ENCODE assay signal across 19 cellular contexts in the genomic region with DNA sequence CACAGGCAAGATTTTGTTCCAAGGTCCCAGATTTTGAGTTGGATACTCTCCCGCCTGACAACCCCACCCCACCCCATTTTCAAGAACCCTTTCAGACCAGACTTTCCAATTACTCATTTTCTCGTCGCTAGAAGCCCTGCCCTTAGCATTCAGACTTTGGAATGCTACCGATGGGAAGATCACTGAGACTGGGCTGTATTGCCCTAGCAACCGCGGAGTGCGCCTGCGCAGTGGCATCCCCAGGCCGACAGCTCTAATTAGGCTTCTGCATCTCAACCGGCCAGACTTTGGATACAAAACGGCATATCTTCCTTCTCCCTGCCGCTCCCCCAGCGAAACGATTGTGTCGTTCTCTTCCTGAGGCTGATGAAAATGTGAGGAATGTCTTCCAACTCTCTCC. TPM values are rescaled to one million over a fixed set of nuclear protein-coding genes. Genes with fewer than 3 reads are reported as not detected.
DNase-seq lines count a peak whose midpoint lies in the region; ATAC-seq and TF ChIP-seq lines count a peak whose summit lies in the region.
"Had no signal": no experiment of that assay in that cellular context is flagged by ENCODE, and none has a peak within 500 bp of the region (broad histone marks: within the 10 kb centered on the region; RNA-seq: fewer than 3 reads in every experiment).

No MANE protein-coding gene starts in this region.

- H3K9ac ChIP-seq in GM23248 = no peak overlapping the region

- WGBS in GM23248 (ENCODE audit: low coverage in 1 of 2, low lambda C conversion rate in 2 of 2, missing lambda C conversion rate in 2 of 2), 2 experiments = 0 to 1% methylated on average over 14 to 15 of the region's 15 CpGs
- WGBS in heart left ventricle, 4 donors = 20 to 38% (median 28%) methylated on average over 15 of the region's 15 CpGs
- 25 to 52% (median 50%) methylated on average over 15 of the region's 15 CpGs for WGBS in ovary, 3 donors

- H3K27ac ChIP-seq in GM23248 (no peak overlapping the region), heart left ventricle (no peak overlapping the region), ovary (no peak overlapping the region)
- H3K27ac ChIP-seq: skin epidermis, tibial nerve had no signal

- TF ChIP-seq EP300 in ovary (IDR thresholded peaks at IDR 0.05) = no peak

- TF ChIP-seq POLR2A in heart left ventricle (IDR thresholded peaks at IDR 0.05) (no peak), ovary (IDR thresholded peaks at IDR 0.05) (no peak)

- H3K36me3 ChIP-seq in GM23248 (ENCODE audit: low read depth) (no peaks in the 10 kb centered on the region), heart left ventricle (no peaks in the 10 kb centered on the region), ovary (no peaks in the 10 kb centered on the region)
- H3K36me3 ChIP-seq: BE2C, tibial nerve had no signal

- no peaks in the 10 kb centered on the region for H3K9me2 ChIP-seq in GM23248 (ENCODE audit: insufficient read depth)

- peak; percentile 26 to 84 (median 51) for ATAC-seq in heart left ventricle
- no peak for ATAC-seq in HG03097 (IDR thresholded peaks at IDR 0.05; ENCODE audit: low FRiP score, unreplicated experiment)
- ATAC-seq in GM21381 (IDR thresholded peaks at IDR 0.05; ENCODE audit: unreplicated experiment) = no peak
- ATAC-seq: activated CD4-positive, CD25-positive, alpha-beta regulatory T cell treated with anti-CD3 and anti-CD28 coated beads, Interleukin-2, amount 50 U/mL, for 24 hours; T-helper 17 cell had no signal

- H3K4me1 ChIP-seq in GM23248 (ENCODE audit: insufficient read depth) (no peaks in the 10 kb centered on the region), heart left ventricle (no peaks in the 10 kb centered on the region), ovary (ENCODE audit: insufficient read depth) (no peaks in the 10 kb centered on the region)
- H3K4me1 ChIP-seq: BE2C, tibial nerve had no signal

- H2AFZ ChIP-seq in GM23248 = no peak overlapping the region

- peak; percentile 10 for DNase-seq in GM23248
- peak; percentile 10 for DNase-seq in NCI-H2227 treated with DMSO at 0.1 percent for 48 hours (lab: John Stamatoyannopoulos, UW)
- peak in 3 of 5 donors; percentile 22 to 35 (median 34) for DNase-seq in heart left ventricle
- peak in 3 of 5 donors; percentile 28 to 41 (median 29) for DNase-seq in ovary
- DNase-seq in GM19240 (ENCODE audit: insufficient read length, low spot score) = no peak
- no peak for DNase-seq in AG08395 (ENCODE audit: low spot score)
- DNase-seq: BE2C; erythroblast; glutamatergic neuron; islet precursor cell; NK-92 treated with Interleukin-12 subunit alpha and Interleukin-12 subunit beta, amount 100 ng/mL, for 24 hours; T-helper 17 cell had no signal

- H3K4me2 ChIP-seq in GM23248 (ENCODE audit: unreplicated experiment) = no peak overlapping the region

- in situ Hi-C loops in GM23248 (cut with MboI) = no loop called here

- H3K27me3 ChIP-seq in GM23248 (replicated peaks; ENCODE audit: insufficient read depth) = no peaks in the 10 kb centered on the region
- H3K27me3 ChIP-seq in heart left ventricle = peaks cover 0 to 11% (median 0%) of the 10 kb centered on the region in 9 donors
- no peaks in the 10 kb centered on the region for H3K27me3 ChIP-seq in ovary
- H3K27me3 ChIP-seq: BE2C, tibial nerve had no signal

- intact Hi-C loops in heart left ventricle (cut with DNase I) (no loop called here), ovary (cut with DNase I) (no loop called here)

- no peaks in the 10 kb centered on the region for H4K20me1 ChIP-seq in GM23248 (ENCODE audit: insufficient read depth)

- no peaks in the 10 kb centered on the region for H3F3A ChIP-seq in GM23248 (ENCODE audit: insufficient read depth)

- H3K79me2 ChIP-seq in GM23248 (ENCODE audit: insufficient read depth) = no peaks in the 10 kb centered on the region

- TF ChIP-seq CTCF in heart left ventricle (IDR thresholded peaks at IDR 0.05) = no peak
- TF ChIP-seq CTCF in ovary (IDR thresholded peaks at IDR 0.05) = no peak

- no peak overlapping the region for H3K4me3 ChIP-seq in GM23248
- no peak overlapping the region for H3K4me3 ChIP-seq in heart left ventricle
- H3K4me3 ChIP-seq in ovary = no peak overlapping the region
- H3K4me3 ChIP-seq: skin epidermis, tibial nerve had no signal

- no peaks in the 10 kb centered on the region for H3K9me3 ChIP-seq in GM23248 (ENCODE audit: low read depth)
- peaks cover 0 to 4% (median 0%) of the 10 kb centered on the region in 12 donors for H3K9me3 ChIP-seq in heart left ventricle
- no peaks in the 10 kb centered on the region for H3K9me3 ChIP-seq in ovary
- H3K9me3 ChIP-seq: BE2C, tibial nerve had no signal

RNA-seq across cellular contexts. Expression of a gene that starts 3.4 kb away (rescaled TPM):
- not detected in 2 replicates for total RNA-seq in GM23248 (2014; rRNA removed; shearing (Covaris generic))
- polyA plus RNA-seq in GM23248 (2016; fragmentation: Nextera tagmentation; extraction: Ambion mirVana) (not detected in 2 replicates), heart left ventricle (under 1 TPM in 1 of 2 donors, not detected in 1; 0.06 TPM), ovary (under 1 TPM; 0.20 to 0.25 TPM)
- total RNA-seq in heart left ventricle (under 1 TPM in 2 of 9 donors, not detected in 7; 0.10 to 0.13 TPM), ovary (under 1 TPM in 3 of 7 donors, not detected in 4; 0.10 to 0.18 (median 0.18) TPM)
- total RNA-seq: activated CD8-positive, alpha-beta memory T cell treated with anti-CD3 and anti-CD28 coated beads for 36 hours; MCF 10A; T-helper 17 cell had no signal

Comparison
In these comparisons a context has a peak if more than half of its experiments do, and no peak if none do; other contexts are left out.
1. DNase-seq: peak in GM23248 (single experiment), NCI-H2227 treated with DMSO at 0.1 percent for 48 hours (single experiment), heart left ventricle (3 of 5) and ovary (3 of 5); none in GM19240 (single experiment) and AG08395 (single experiment).
2. ATAC-seq: peak in heart left ventricle (4 of 4); none in HG03097 (single experiment) and GM21381 (single experiment).